1 cellular context compared by ENCODE assay signal in the genomic region with DNA sequence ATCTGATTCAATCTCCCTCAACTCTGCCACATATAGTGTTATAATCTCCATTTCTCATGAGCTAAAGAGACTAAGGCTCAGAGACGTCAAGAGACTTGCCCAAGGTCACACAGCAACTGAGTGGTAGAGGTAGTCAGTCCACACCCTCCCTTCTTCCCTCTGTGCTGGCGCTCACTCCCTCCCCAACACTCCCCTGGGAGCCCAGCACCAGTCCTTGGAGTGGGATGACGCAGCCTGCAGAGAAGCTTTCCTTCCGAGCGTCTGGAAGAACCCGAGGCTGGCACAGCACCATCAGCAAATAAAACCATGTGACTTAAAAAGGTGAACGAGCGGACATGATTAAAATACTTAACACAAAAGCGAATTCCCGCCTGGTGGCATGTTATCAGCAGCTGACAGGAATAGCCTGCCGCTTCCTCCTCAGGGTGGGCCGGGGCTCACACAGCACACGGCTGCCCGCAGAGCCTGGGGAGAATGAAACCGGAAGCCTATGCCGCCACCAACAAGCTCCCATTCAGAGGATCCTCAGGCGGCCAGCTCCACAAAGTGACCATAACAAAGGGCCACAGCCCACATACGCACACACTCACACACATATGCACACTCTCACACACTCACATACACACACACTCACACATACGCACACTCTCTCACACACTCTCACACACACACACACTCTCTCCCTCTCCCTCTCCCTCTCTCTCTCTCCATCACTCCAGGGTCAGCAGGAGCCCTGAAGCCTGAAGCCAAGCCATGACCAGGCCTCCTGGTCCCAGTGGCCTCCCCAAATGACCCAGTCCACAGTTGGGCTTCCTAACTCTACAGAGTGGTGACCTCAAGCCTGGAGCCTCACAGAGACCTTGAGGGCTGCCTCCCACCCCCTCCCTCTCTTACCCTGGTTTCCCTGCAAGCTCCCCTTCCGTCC.
TF ChIP-seq lines count a peak whose summit lies in the region.

No MANE protein-coding gene starts in this region.

TF ChIP-seq in K562, 482 proteins besides CTCF, POLR2A, EP300 and RAD21 (continued from another document and continues in another):
- no peak for TF ChIP-seq ZBED1 (IDR thresholded peaks at IDR 0.05)
- no peak for TF ChIP-seq COPS2 (conservative IDR thresholded peaks at IDR 0.05)
- TF ChIP-seq NR1H2 (CRISPR knock-in tag; IDR thresholded peaks at IDR 0.05) = no peak
- no peak for TF ChIP-seq ZNF124 (CRISPR knock-in tag; IDR thresholded peaks at IDR 0.05)
- no peak for TF ChIP-seq POLR3G (IDR thresholded peaks at IDR 0.05; ENCODE audit: extremely low read depth, insufficient read length, insufficient replicate concordance)
- no peak for TF ChIP-seq SREBF1 (IDR thresholded peaks at IDR 0.05; ENCODE audit: borderline replicate concordance, low read depth, low read length)
- TF ChIP-seq EP400 (IDR thresholded peaks at IDR 0.05) = peak; percentile 67
- TF ChIP-seq SRF (CRISPR knock-in tag; IDR thresholded peaks at IDR 0.05) = no peak
- TF ChIP-seq FOXA3 (CRISPR knock-in tag; conservative IDR thresholded peaks at IDR 0.05 in 1 of 2, IDR thresholded peaks at IDR 0.05 in 1 of 2) = peak in 1 of 2 experiments; percentile 17; a peak in 1 of 4 replicates
- TF ChIP-seq HDAC6 (IDR thresholded peaks at IDR 0.05; ENCODE audit: low read depth, low read length) = no peak
- TF ChIP-seq PHB2 (IDR thresholded peaks at IDR 0.05; ENCODE audit: low read depth) = peak; percentile 36; the same call in 1 of the 2 replicates
- no peak for TF ChIP-seq NCOA6 (IDR thresholded peaks at IDR 0.05)
- no peak for TF ChIP-seq ETV6 (IDR thresholded peaks at IDR 0.05; ENCODE audit: borderline replicate concordance in 1 of 2, low read depth in 2 of 2, low read length in 1 of 2)
- TF ChIP-seq ETV6 (CRISPR knock-in tag; IDR thresholded peaks at IDR 0.05; ENCODE audit: borderline replicate concordance) = no peak
- TF ChIP-seq ZNF274 (IDR thresholded peaks at IDR 0.05; ENCODE audit: borderline replicate concordance, low read depth, low read length) = no peak
- TF ChIP-seq CHCHD3 (CRISPR knock-in tag; IDR thresholded peaks at IDR 0.05) = no peak
- peak; percentile 54; the same call in 1 of the 2 replicates for TF ChIP-seq DIDO1 (tag; IDR thresholded peaks at IDR 0.05; ENCODE audit: low read depth)
- TF ChIP-seq HMGN3 (IDR thresholded peaks at IDR 0.05; ENCODE audit: borderline replicate concordance, extremely low read depth, insufficient read length, low read depth, low read length) = no peak
- TF ChIP-seq LEF1 (IDR thresholded peaks at IDR 0.05) = no peak; the same call in 1 of the 2 replicates
- TF ChIP-seq NR3C1 (CRISPR knock-in tag; IDR thresholded peaks at IDR 0.05) = no peak
- TF ChIP-seq BHLHE40 (IDR thresholded peaks at IDR 0.05; ENCODE audit: low read length) = peak; percentile 60
- peak; percentile 75 for TF ChIP-seq DACH1 (IDR thresholded peaks at IDR 0.05; ENCODE audit: partially characterized antibody)
- peak; percentile 69 for TF ChIP-seq ELF1 (tag; IDR thresholded peaks at IDR 0.05)
- TF ChIP-seq SMAD4 (CRISPR knock-in tag; conservative IDR thresholded peaks at IDR 0.05) = peak; percentile 86
- peak; percentile 65 for TF ChIP-seq POLR2G (IDR thresholded peaks at IDR 0.05; ENCODE audit: low read depth, low read length)
- TF ChIP-seq EWSR1 (IDR thresholded peaks at IDR 0.05; ENCODE audit: borderline replicate concordance, low read depth, partially characterized antibody) = no peak
- peak; percentile 77 for TF ChIP-seq ZNF3 (CRISPR knock-in tag; IDR thresholded peaks at IDR 0.05)
- TF ChIP-seq NFYB (IDR thresholded peaks at IDR 0.05; ENCODE audit: extremely low read depth, insufficient read length) = no peak
- no peak for TF ChIP-seq ZNF778 (CRISPR knock-in tag; IDR thresholded peaks at IDR 0.05)
- no peak for TF ChIP-seq YBX1 (IDR thresholded peaks at IDR 0.05)
- TF ChIP-seq, protein P1, sequence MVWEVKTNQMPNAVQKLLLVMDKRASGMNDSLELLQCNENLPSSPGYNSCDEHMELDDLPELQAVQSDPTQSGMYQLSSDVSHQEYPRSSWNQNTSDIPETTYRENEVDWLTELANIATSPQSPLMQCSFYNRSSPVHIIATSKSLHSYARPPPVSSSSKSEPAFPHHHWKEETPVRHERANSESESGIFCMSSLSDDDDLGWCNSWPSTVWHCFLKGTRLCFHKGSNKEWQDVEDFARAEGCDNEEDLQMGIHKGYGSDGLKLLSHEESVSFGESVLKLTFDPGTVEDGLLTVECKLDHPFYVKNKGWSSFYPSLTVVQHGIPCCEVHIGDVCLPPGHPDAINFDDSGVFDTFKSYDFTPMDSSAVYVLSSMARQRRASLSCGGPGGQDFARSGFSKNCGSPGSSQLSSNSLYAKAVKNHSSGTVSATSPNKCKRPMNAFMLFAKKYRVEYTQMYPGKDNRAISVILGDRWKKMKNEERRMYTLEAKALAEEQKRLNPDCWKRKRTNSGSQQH (CRISPR knock-in tag; IDR thresholded peaks at IDR 0.05) = peak; percentile 96
- no peak for TF ChIP-seq HCFC1 (IDR thresholded peaks at IDR 0.05; ENCODE audit: low read depth, low read length)
- TF ChIP-seq, protein P2, sequence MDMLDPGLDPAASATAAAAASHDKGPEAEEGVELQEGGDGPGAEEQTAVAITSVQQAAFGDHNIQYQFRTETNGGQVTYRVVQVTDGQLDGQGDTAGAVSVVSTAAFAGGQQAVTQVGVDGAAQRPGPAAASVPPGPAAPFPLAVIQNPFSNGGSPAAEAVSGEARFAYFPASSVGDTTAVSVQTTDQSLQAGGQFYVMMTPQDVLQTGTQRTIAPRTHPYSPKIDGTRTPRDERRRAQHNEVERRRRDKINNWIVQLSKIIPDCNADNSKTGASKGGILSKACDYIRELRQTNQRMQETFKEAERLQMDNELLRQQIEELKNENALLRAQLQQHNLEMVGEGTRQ (CRISPR knock-in tag; IDR thresholded peaks at IDR 0.05) = peak; percentile 27; the same call in 1 of the 2 replicates
- TF ChIP-seq HDAC8 (tag; IDR thresholded peaks at IDR 0.05) = no peak
- TF ChIP-seq ZNF589 (CRISPR knock-in tag; IDR thresholded peaks at IDR 0.05; ENCODE audit: low read depth) = peak; percentile 82; the same call in 1 of the 2 replicates
- TF ChIP-seq SMARCC2 (IDR thresholded peaks at IDR 0.05; ENCODE audit: low read depth) = 0 out of 2 replicates have a peak, but pooled peaks have one; percentile 40
- TF ChIP-seq CEBPB (tag; IDR thresholded peaks at IDR 0.05) = no peak
- TF ChIP-seq, protein P3, sequence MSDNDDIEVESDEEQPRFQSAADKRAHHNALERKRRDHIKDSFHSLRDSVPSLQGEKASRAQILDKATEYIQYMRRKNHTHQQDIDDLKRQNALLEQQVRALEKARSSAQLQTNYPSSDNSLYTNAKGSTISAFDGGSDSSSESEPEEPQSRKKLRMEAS (CRISPR knock-in tag; IDR thresholded peaks at IDR 0.05) = peak; percentile 70
- 0 out of 2 replicates have a peak, but pooled peaks have one; percentile 85 for TF ChIP-seq ZC3H8 (IDR thresholded peaks at IDR 0.05)
- no peak for TF ChIP-seq ZFP30 (CRISPR knock-in tag; IDR thresholded peaks at IDR 0.05; ENCODE audit: borderline replicate concordance)
- peak; percentile 98 for TF ChIP-seq NFRKB (IDR thresholded peaks at IDR 0.05; ENCODE audit: low read depth)
- TF ChIP-seq MEF2D (tag; conservative IDR thresholded peaks at IDR 0.05; ENCODE audit: low read depth) = peak; percentile 76; the same call in 1 of the 2 replicates
- peak; percentile 66 for TF ChIP-seq ZFX (CRISPR knock-in tag; IDR thresholded peaks at IDR 0.05)
- TF ChIP-seq, protein P4, sequence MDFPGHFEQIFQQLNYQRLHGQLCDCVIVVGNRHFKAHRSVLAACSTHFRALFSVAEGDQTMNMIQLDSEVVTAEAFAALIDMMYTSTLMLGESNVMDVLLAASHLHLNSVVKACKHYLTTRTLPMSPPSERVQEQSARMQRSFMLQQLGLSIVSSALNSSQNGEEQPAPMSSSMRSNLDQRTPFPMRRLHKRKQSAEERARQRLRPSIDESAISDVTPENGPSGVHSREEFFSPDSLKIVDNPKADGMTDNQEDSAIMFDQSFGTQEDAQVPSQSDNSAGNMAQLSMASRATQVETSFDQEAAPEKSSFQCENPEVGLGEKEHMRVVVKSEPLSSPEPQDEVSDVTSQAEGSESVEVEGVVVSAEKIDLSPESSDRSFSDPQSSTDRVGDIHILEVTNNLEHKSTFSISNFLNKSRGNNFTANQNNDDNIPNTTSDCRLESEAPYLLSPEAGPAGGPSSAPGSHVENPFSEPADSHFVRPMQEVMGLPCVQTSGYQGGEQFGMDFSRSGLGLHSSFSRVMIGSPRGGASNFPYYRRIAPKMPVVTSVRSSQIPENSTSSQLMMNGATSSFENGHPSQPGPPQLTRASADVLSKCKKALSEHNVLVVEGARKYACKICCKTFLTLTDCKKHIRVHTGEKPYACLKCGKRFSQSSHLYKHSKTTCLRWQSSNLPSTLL (IDR thresholded peaks at IDR 0.05) = no peak; the same call in 1 of the 2 replicates
- TF ChIP-seq, protein P5, sequence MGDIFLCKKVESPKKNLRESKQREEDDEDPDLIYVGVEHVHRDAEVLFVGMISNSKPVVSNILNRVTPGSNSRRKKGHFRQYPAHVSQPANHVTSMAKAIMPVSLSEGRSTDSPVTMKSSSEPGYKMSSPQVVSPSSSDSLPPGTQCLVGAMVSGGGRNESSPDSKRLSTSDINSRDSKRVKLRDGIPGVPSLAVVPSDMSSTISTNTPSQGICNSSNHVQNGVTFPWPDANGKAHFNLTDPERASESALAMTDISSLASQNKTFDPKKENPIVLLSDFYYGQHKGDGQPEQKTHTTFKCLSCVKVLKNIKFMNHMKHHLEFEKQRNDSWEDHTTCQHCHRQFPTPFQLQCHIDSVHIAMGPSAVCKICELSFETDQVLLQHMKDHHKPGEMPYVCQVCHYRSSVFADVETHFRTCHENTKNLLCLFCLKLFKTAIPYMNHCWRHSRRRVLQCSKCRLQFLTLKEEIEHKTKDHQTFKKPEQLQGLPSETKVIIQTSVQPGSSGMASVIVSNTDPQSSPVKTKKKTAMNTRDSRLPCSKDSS (IDR thresholded peaks at IDR 0.05; ENCODE audit: low read depth, partially characterized antibody) = no peak
- no peak for TF ChIP-seq ZNF77 (CRISPR knock-in tag; IDR thresholded peaks at IDR 0.05)
- TF ChIP-seq SREBF2 (CRISPR knock-in tag; IDR thresholded peaks at IDR 0.05) = no peak
- no peak for TF ChIP-seq SIN3B (IDR thresholded peaks at IDR 0.05; ENCODE audit: low read depth)
- TF ChIP-seq MCM5 (IDR thresholded peaks at IDR 0.05; ENCODE audit: low read depth) = no peak
- 0 out of 2 replicates have a peak, but pooled peaks have one; percentile 33 for TF ChIP-seq ZNF644 (tag; IDR thresholded peaks at IDR 0.05; ENCODE audit: low read depth)
- TF ChIP-seq, protein P6, sequence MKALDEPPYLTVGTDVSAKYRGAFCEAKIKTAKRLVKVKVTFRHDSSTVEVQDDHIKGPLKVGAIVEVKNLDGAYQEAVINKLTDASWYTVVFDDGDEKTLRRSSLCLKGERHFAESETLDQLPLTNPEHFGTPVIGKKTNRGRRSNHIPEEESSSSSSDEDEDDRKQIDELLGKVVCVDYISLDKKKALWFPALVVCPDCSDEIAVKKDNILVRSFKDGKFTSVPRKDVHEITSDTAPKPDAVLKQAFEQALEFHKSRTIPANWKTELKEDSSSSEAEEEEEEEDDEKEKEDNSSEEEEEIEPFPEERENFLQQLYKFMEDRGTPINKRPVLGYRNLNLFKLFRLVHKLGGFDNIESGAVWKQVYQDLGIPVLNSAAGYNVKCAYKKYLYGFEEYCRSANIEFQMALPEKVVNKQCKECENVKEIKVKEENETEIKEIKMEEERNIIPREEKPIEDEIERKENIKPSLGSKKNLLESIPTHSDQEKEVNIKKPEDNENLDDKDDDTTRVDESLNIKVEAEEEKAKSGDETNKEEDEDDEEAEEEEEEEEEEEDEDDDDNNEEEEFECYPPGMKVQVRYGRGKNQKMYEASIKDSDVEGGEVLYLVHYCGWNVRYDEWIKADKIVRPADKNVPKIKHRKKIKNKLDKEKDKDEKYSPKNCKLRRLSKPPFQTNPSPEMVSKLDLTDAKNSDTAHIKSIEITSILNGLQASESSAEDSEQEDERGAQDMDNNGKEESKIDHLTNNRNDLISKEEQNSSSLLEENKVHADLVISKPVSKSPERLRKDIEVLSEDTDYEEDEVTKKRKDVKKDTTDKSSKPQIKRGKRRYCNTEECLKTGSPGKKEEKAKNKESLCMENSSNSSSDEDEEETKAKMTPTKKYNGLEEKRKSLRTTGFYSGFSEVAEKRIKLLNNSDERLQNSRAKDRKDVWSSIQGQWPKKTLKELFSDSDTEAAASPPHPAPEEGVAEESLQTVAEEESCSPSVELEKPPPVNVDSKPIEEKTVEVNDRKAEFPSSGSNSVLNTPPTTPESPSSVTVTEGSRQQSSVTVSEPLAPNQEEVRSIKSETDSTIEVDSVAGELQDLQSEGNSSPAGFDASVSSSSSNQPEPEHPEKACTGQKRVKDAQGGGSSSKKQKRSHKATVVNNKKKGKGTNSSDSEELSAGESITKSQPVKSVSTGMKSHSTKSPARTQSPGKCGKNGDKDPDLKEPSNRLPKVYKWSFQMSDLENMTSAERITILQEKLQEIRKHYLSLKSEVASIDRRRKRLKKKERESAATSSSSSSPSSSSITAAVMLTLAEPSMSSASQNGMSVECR (CRISPR knock-in tag; IDR thresholded peaks at IDR 0.05) = no peak
- no peak for TF ChIP-seq ZNF830 (CRISPR knock-in tag; IDR thresholded peaks at IDR 0.05)
- TF ChIP-seq, protein P7, sequence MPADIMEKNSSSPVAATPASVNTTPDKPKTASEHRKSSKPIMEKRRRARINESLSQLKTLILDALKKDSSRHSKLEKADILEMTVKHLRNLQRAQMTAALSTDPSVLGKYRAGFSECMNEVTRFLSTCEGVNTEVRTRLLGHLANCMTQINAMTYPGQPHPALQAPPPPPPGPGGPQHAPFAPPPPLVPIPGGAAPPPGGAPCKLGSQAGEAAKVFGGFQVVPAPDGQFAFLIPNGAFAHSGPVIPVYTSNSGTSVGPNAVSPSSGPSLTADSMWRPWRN (IDR thresholded peaks at IDR 0.05; ENCODE audit: low read depth) = no peak
- no peak for TF ChIP-seq BRD4 (IDR thresholded peaks at IDR 0.05)
- TF ChIP-seq, protein P8, sequence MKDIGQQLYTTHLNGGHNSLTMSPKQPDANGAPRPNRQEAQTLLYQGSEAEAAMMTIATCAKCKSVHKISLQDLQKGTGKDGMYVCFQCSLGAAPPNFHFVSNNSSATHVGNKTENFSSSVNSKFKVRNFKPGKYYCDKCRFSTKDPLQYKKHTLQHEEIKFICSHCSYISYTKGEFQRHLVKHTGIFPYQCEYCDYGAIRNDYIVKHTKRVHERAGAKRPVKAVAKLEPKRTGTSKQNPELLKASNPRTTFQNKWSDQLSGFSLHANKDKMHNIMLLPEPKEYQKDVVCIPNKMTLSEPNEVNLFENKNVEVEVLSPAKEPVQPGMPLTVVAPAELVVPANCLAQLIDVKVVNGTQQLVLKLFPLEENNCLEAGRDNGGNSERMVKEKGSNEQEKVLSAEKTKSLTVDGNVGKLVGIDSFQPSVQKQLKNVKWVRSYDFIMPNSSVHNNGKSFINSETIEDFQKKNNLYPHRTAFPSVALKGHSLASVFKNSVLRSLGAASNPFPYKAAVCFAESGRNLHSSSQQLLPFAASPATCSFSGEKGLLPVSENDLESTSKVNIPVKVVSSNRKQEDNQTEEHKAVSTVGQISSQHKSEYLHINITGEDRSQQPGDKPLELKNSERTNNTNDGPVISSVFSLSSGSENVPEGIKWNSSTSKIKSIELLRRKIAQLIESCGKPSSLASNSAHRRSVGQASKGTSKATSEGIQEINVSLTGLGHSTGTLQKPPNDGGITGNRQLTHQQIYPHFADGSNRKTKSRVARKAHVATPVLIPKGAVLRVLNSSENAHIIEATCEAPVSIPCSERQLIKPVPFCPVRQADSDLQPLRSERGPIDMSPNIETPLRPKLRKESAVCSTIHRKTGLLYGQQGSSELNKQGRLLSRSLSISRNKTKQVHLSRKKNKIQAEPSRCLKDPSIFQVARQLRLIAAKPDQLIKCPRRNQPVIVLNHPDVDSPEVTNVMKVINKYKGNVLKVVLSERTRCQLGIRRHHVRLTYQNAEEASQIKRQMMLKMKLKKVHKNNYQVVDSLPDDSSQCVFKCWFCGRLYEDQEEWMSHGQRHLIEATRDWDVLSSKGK (CRISPR knock-in tag; IDR thresholded peaks at IDR 0.05) = no peak
- no peak for TF ChIP-seq TARDBP (IDR thresholded peaks at IDR 0.05)
- TF ChIP-seq RHOXF2B (CRISPR knock-in tag; conservative IDR thresholded peaks at IDR 0.05) = no peak
